Comparison of ENCODE assay signal across 7 cellular contexts in the genomic region with DNA sequence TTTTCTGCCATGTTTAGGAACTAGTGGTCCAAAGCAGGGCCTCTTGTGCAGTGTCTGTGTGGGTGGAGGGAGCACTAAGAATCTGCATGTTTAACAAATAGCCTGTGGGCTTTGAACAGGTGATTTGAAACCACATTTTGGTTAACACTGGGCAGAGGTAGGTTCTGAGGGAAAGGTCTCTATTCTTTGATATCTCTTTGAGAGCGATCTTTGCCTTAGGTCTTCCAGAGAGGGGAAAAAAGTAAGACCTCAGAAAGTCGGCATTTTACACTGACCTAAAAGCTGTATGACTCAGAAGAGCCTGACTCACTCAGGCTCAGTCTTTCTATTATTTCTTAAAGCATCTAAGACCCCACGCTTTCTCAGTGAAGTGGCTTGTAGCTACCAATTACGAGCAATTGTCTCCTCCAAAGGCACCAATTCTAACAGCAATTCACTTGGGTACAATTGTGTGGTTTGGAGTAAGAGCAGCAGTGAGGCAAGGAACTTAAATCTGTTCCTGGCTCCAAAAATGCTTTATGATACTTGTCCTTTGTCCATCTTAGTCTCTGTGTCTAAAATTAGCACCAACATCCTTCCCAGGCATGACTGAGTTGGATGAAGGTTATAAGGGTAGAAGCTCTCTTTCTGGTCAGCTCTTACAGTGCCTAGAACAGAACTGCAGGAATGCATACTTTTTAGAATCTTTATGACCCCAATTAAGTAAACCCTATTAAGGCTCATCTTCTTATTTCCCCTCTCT. TPM values are rescaled to one million over a fixed set of nuclear protein-coding genes. Genes with fewer than 3 reads are reported as not detected.
A peak's percentile ranks its signal among the peaks of the same experiment; 100 is the strongest.
DNase-seq lines count a peak whose midpoint lies in the region; ATAC-seq and TF ChIP-seq lines count a peak whose summit lies in the region.
"Had no signal": no experiment of that assay in that cellular context is flagged by ENCODE, and none has a peak within 500 bp of the region (broad histone marks: within the 10 kb centered on the region; RNA-seq: fewer than 3 reads in every experiment).

No MANE protein-coding gene starts in this region.

- no peak overlapping the region for H3K4me3 ChIP-seq in foreskin fibroblast (ENCODE audit: low read depth in 1 of 2, low read length in 2 of 2)
- H3K4me3 ChIP-seq in thyroid gland (replicated peaks in 1 of 3) = no peak overlapping the region

- WGBS in thyroid gland, 2 donors = 60 to 73% methylated on average over 4 of the region's 4 CpGs

- no peak for TF ChIP-seq POLR2A in thyroid gland (IDR thresholded peaks at IDR 0.05)

- H3K27me3 ChIP-seq in thyroid gland = no peaks in the 10 kb centered on the region

- no peaks in the 10 kb centered on the region for H3K9me3 ChIP-seq in thyroid gland

- no peaks in the 10 kb centered on the region for H3K9me3 Mint-ChIP-seq in activated CD4-positive, alpha-beta T cell treated with anti-CD3 and anti-CD28 coated beads, Interleukin-2, amount 10 ng/mL, durations not matched to agents 24 days and 14 days

- peaks cover 51 to 60% of the 10 kb centered on the region in 2 donors for H3K4me1 ChIP-seq in thyroid gland

- peak overlapping the region; percentile 74 for H3K27ac Mint-ChIP-seq in activated CD4-positive, alpha-beta T cell treated with anti-CD3 and anti-CD28 coated beads, Interleukin-2, amount 10 ng/mL, durations not matched to agents 24 days and 14 days

- H3K4me3 Mint-ChIP-seq in activated CD4-positive, alpha-beta T cell treated with anti-CD3 and anti-CD28 coated beads, Interleukin-2, amount 10 ng/mL, durations not matched to agents 24 days and 14 days = no peak overlapping the region

- TF ChIP-seq CTCF in foreskin fibroblast (IDR thresholded peaks at IDR 0.05; ENCODE audit: low read depth, low read length) = no peak
- TF ChIP-seq CTCF in thyroid gland (IDR thresholded peaks at IDR 0.05) = no peak

- H3K27ac ChIP-seq in thyroid gland = peak overlapping the region; percentile 52 to 89 (median 83)
- H3K27ac ChIP-seq: C4-2B had no signal

- H3K36me3 ChIP-seq in thyroid gland = peaks cover 22 to 37% of the 10 kb centered on the region in 2 donors

- H3K27me3 Mint-ChIP-seq in activated CD4-positive, alpha-beta T cell treated with anti-CD3 and anti-CD28 coated beads, Interleukin-2, amount 10 ng/mL, durations not matched to agents 24 days and 14 days = no peaks in the 10 kb centered on the region

- H3K36me3 Mint-ChIP-seq in activated CD4-positive, alpha-beta T cell treated with anti-CD3 and anti-CD28 coated beads, Interleukin-2, amount 10 ng/mL, durations not matched to agents 24 days and 14 days (ENCODE audit: low read depth) = peaks cover 74% of the 10 kb centered on the region

- intact Hi-C loops in activated CD4-positive, alpha-beta T cell treated with anti-CD3 and anti-CD28 coated beads, Interleukin-2, amount 10 ng/mL, durations not matched to agents 24 days and 14 days (cut with micrococcal nuclease) = loop anchor here (1.0 to 5.0 kb wide), 2 partner anchors 9 to 36 kb away; partner anchors contain the start of gene EIF2B2
- intact Hi-C loops in thyroid gland (cut with DNase I) = no loop called here

- H3K4me1 Mint-ChIP-seq in activated CD4-positive, alpha-beta T cell treated with anti-CD3 and anti-CD28 coated beads, Interleukin-2, amount 10 ng/mL, durations not matched to agents 24 days and 14 days = peaks cover 13% of the 10 kb centered on the region

- no peak for ATAC-seq in GM18867 (IDR thresholded peaks at IDR 0.05; ENCODE audit: unreplicated experiment)

- DNase-seq in activated CD4-positive, alpha-beta T cell treated with anti-CD3 and anti-CD28 coated beads, Interleukin-2, amount 10 ng/mL, durations not matched to agents 24 days and 14 days = no peak
- no peak for DNase-seq in activated CD4-positive, alpha-beta T cell treated with anti-CD3 and anti-CD28 coated beads for 1 hour
- DNase-seq in foreskin fibroblast (peak; percentile 57 to 83), thyroid gland (no peak), iPS-NIHi11 (ENCODE audit: low spot score) (no peak)

RNA-seq across cellular contexts. Expression of gene EIF2B2, which starts 8.8 kb away (rescaled TPM):
- total RNA-seq in activated CD4-positive, alpha-beta T cell treated with anti-CD3 and anti-CD28 coated beads, Interleukin-2, amount 10 ng/mL, durations not matched to agents 24 days and 14 days = 51.6 and 53.3 TPM in 2 replicates
- 10 to 100 TPM; 47.0 to 94.8 (median 69.3) TPM for total RNA-seq in thyroid gland

RNA-seq across cellular contexts. Expression of gene MLH3, which starts 39.7 kb away (rescaled TPM):
- 27.7 and 28.3 TPM in 2 replicates for total RNA-seq in activated CD4-positive, alpha-beta T cell treated with anti-CD3 and anti-CD28 coated beads, Interleukin-2, amount 10 ng/mL, durations not matched to agents 24 days and 14 days
- 10 to 100 TPM; 48.1 to 68.1 (median 57.9) TPM for total RNA-seq in thyroid gland

RNA-seq across cellular contexts. Expression of gene ACYP1, which starts 52.3 kb away (rescaled TPM):
- 45.2 and 46.0 TPM in 2 replicates for total RNA-seq in activated CD4-positive, alpha-beta T cell treated with anti-CD3 and anti-CD28 coated beads, Interleukin-2, amount 10 ng/mL, durations not matched to agents 24 days and 14 days
- total RNA-seq in thyroid gland = 10 to 100 TPM; 24.0 to 48.8 (median 36.1) TPM

RNA-seq across cellular contexts. Expression of gene PGF, which starts 56.1 kb away (rescaled TPM):
- 0.23 and 0.24 TPM in 2 replicates for total RNA-seq in activated CD4-positive, alpha-beta T cell treated with anti-CD3 and anti-CD28 coated beads, Interleukin-2, amount 10 ng/mL, durations not matched to agents 24 days and 14 days
- 10 to 100 TPM; 34.4 to 68.8 (median 61.0) TPM for total RNA-seq in thyroid gland

RNA-seq across cellular contexts. Expression of gene ZC2HC1C, which starts 57.9 kb away (rescaled TPM):
- total RNA-seq in activated CD4-positive, alpha-beta T cell treated with anti-CD3 and anti-CD28 coated beads, Interleukin-2, amount 10 ng/mL, durations not matched to agents 24 days and 14 days = 0.82 and 1.6 TPM in 2 replicates
- 10 to 100 TPM in 2 of 4 donors, 1 to 10 TPM in 2; 8.3 to 15.8 (median 12.4) TPM for total RNA-seq in thyroid gland

Comparison
In these comparisons a context has a peak if more than half of its experiments do, and no peak if none do; other contexts are left out.
1. DNase-seq: peak in foreskin fibroblast (2 of 2); none in activated CD4-positive, alpha-beta T cell treated with anti-CD3 and anti-CD28 coated beads, Interleukin-2, amount 10 ng/mL, durations not matched to agents 24 days and 14 days (single experiment), activated CD4-positive, alpha-beta T cell treated with anti-CD3 and anti-CD28 coated beads for 1 hour (single experiment), thyroid gland (0 of 2) and iPS-NIHi11 (single experiment).